ENCODE assay signal across 12 cellular contexts in the genomic region with DNA sequence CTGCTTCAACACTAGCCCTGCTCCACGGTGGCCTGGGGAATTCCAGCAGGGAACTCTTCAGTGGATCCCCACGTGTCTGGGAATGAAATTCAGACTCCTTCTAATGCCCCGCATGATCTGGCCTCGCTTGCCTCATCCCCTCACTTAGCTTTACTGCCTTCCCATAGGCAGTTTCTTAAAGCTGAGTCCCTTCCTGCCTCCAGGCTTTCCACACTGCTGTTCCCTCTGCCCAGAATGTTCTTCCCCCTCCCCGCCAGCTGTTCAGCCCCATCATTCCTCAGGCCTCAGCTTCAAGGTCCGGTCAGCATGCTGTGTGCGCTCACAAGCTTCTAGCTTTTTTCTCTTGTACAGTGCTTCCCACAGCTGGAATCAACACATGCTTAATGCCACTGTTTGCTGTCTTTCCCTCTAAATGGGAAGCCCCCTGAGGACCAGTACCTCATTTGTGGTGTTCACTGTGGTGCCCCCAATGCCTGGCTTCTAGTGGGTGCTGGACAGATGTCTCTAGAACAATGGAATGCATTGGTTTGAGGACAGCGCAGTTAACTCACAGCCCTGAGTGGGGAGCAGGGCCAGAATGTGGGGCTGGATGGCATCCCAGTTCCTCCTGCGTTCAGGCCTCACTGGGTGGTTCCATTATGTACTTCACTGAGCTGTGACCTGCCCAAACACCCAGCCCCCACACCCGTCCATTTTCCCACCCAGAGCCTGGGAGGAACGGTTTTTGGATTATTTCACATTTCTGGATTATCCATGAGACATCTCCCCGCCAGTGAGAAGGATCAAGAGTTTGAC. TPM values are rescaled to one million over a fixed set of nuclear protein-coding genes. Genes with fewer than 3 reads are reported as not detected.
DNase-seq lines count a peak whose midpoint lies in the region; ATAC-seq and TF ChIP-seq lines count a peak whose summit lies in the region.
"Had no signal": no experiment of that assay in that cellular context is flagged by ENCODE, and none has a peak within 500 bp of the region (broad histone marks: within the 10 kb centered on the region; RNA-seq: fewer than 3 reads in every experiment).

No MANE protein-coding gene starts in this region.

- H3K27me3 Mint-ChIP-seq in natural killer cell (ENCODE audit: low read depth in 2 of 2) (no peaks in the 10 kb centered on the region), neural crest cell (ENCODE audit: low read depth) (no peaks in the 10 kb centered on the region)
- no peaks in the 10 kb centered on the region for H3K27me3 Mint-ChIP-seq in natural killer cell treated with Interleukin-12 subunit alpha and Interleukin-12 subunit beta and Interleukin-15 and Interleukin-18, amount 100 ng/mL, for 72 hours
- H3K27me3 Mint-ChIP-seq: B cell had no signal

- H3K27ac Mint-ChIP-seq in natural killer cell (peak overlapping the region; percentile 34 to 47), neural crest cell (ENCODE audit: unreplicated experiment) (peak overlapping the region; percentile 89)
- H3K27ac Mint-ChIP-seq in natural killer cell treated with Interleukin-12 subunit alpha and Interleukin-12 subunit beta and Interleukin-15 and Interleukin-18, amount 100 ng/mL, for 72 hours, result peak overlapping the region in 1 of 2 donors; percentile 5
- H3K27ac Mint-ChIP-seq: B cell had no signal

- ATAC-seq in natural killer cell, result no peak
- ATAC-seq in natural killer cell treated with Interleukin-12 subunit alpha and Interleukin-12 subunit beta and Interleukin-15 and Interleukin-18, amount 100 ng/mL, for 72 hours, result no peak
- ATAC-seq in HG02642 (IDR thresholded peaks at IDR 0.05; ENCODE audit: poor library complexity, unreplicated experiment), result no peak
- no peak for ATAC-seq in stimulated activated naive CD8-positive, alpha-beta T cell treated with anti-CD3 and anti-CD28 coated beads, Interleukin-15, Interleukin-2, amounts not matched to agents 100 U/mL and 50 U/mL, for 24 hours
- ATAC-seq: activated naive CD4-positive, alpha-beta T cell treated with anti-CD3 and anti-CD28 coated beads, Interleukin-2, amount 50 U/mL, for 72 hours had no signal

- H3K4me3 Mint-ChIP-seq in natural killer cell (no peak overlapping the region), neural crest cell (peak overlapping the region; percentile 27)
- H3K4me3 Mint-ChIP-seq in natural killer cell treated with Interleukin-12 subunit alpha and Interleukin-12 subunit beta and Interleukin-15 and Interleukin-18, amount 100 ng/mL, for 72 hours, result no peak overlapping the region
- H3K4me3 Mint-ChIP-seq: B cell had no signal

- intact Hi-C loops in natural killer cell (cut with micrococcal nuclease), result no loop called here

- peak overlapping the region; percentile 97 for H3K27ac ChIP-seq in epithelial cell of prostate

- DNase-seq in natural killer cell (no peak), epithelial cell of prostate (ENCODE audit: low read depth, low spot score) (no peak), neural crest cell (ENCODE audit: low read depth, low spot score) (no peak), COLO829 (ENCODE audit: low spot score) (no peak), hepatic stellate cell (ENCODE audit: low spot score) (no peak)
- no peak for DNase-seq in natural killer cell treated with Interleukin-12 subunit alpha and Interleukin-12 subunit beta and Interleukin-15 and Interleukin-18, amount 100 ng/mL, for 72 hours (ENCODE audit: low spot score)
- no peak for DNase-seq in stimulated activated naive CD8-positive, alpha-beta T cell treated with anti-CD3 and anti-CD28 coated beads, Interleukin-15, Interleukin-2, amounts not matched to agents 100 U/mL and 50 U/mL, for 24 hours
- DNase-seq: islet precursor cell, NCI-H1694 had no signal

- H3K4me1 Mint-ChIP-seq in natural killer cell, result peaks cover 13 to 29% of the 10 kb centered on the region in 2 donors
- H3K4me1 Mint-ChIP-seq in natural killer cell treated with Interleukin-12 subunit alpha and Interleukin-12 subunit beta and Interleukin-15 and Interleukin-18, amount 100 ng/mL, for 72 hours (ENCODE audit: low read depth in 2 of 2), result peaks cover 8 to 19% of the 10 kb centered on the region in 2 donors
- peaks cover 31% of the 10 kb centered on the region for H3K4me1 Mint-ChIP-seq in neural crest cell
- H3K4me1 Mint-ChIP-seq: B cell had no signal

- TF ChIP-seq CTCF in natural killer cell (IDR thresholded peaks at IDR 0.05) (no peak), neural crest cell (conservative IDR thresholded peaks at IDR 0.05) (no peak)

- H3K36me3 Mint-ChIP-seq in natural killer cell (no peaks in the 10 kb centered on the region), neural crest cell (ENCODE audit: low read depth) (no peaks in the 10 kb centered on the region)
- no peaks in the 10 kb centered on the region for H3K36me3 Mint-ChIP-seq in natural killer cell treated with Interleukin-12 subunit alpha and Interleukin-12 subunit beta and Interleukin-15 and Interleukin-18, amount 100 ng/mL, for 72 hours
- H3K36me3 Mint-ChIP-seq: activated naive CD4-positive, alpha-beta T cell treated with anti-CD3 and anti-CD28 coated beads, Interleukin-2, amount 50 U/mL, for 72 hours had no signal

- H3K9me3 Mint-ChIP-seq in natural killer cell (no peaks in the 10 kb centered on the region), neural crest cell (no peaks in the 10 kb centered on the region)
- no peaks in the 10 kb centered on the region for H3K9me3 Mint-ChIP-seq in natural killer cell treated with Interleukin-12 subunit alpha and Interleukin-12 subunit beta and Interleukin-15 and Interleukin-18, amount 100 ng/mL, for 72 hours
- H3K9me3 Mint-ChIP-seq: activated naive CD4-positive, alpha-beta T cell treated with anti-CD3 and anti-CD28 coated beads, Interleukin-2, amount 50 U/mL, for 72 hours had no signal

RNA-seq across cellular contexts. Expression of a gene that starts 55.0 kb away (rescaled TPM):
- total RNA-seq in natural killer cell (100 to 1,000 TPM; 137 to 153 (median 143) TPM), neural crest cell (81.9 and 83.1 TPM in 2 replicates)
- 100 to 1,000 TPM in 1 of 2 donors, 10 to 100 TPM in 1; 97.7 to 110 TPM for total RNA-seq in natural killer cell treated with Interleukin-12 subunit alpha and Interleukin-12 subunit beta and Interleukin-15 and Interleukin-18, amount 100 ng/mL, for 72 hours

RNA-seq across cellular contexts. Expression of a gene that starts 58.9 kb away (rescaled TPM):
- total RNA-seq in natural killer cell (10 to 100 TPM; 39.6 to 67.0 (median 47.0) TPM), neural crest cell (50.1 and 54.8 TPM in 2 replicates)
- total RNA-seq in natural killer cell treated with Interleukin-12 subunit alpha and Interleukin-12 subunit beta and Interleukin-15 and Interleukin-18, amount 100 ng/mL, for 72 hours, result 10 to 100 TPM; 38.8 to 42.9 TPM
